In the genomic region with DNA sequence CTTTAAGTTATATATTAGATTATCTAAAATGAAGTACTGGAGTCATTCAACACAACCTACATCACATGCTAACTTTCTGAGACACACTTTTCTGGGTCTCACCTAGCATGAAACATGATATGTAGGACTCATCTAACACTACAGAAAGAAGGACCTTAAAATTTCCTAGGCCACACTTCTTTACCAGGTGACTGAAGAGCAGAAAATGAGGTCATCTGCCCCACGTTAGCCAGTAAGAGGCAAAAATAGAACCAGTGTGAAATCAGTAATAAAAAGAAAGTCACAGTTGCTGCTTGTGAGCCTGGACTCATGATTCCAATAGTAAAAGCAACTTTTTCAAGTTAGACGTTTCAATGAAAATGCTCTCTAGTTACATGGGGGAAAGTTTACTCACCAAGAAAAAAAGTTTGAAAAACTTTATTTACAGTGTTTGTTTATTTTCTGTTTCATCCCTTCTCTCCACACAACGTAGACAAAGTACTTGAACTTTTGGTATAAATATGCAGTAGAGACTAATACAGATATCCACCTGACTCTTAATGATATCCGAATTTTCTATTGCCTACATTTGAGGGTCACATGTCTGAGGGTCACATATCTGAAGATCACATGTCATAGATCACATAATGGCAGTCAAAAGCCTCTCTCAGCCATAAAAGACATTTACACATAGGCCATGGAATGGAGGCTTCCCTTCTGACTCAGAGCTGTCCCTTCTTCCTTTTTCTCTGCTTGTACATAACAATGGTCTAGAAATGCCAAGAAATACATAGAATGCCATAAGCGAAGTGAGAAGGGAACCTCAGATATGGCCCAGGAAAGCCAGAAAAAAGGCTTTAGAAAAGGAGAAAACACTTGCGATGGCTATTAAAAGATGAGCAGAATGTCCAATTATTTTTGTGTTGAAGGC, we compare ENCODE assay signal across 1 cellular context.
TF ChIP-seq lines count a peak whose summit lies in the region.

No MANE protein-coding gene starts in this region.

TF ChIP-seq in SK-N-SH, 30 proteins besides CTCF, POLR2A, EP300 and RAD21 (continued from another document):
- TF ChIP-seq MAX (IDR thresholded peaks at IDR 0.05; ENCODE audit: low read depth): no peak
- no peak for TF ChIP-seq NRF1 (IDR thresholded peaks at IDR 0.05; ENCODE audit: low read depth, low read length)
- no peak for TF ChIP-seq SMC3 (IDR thresholded peaks at IDR 0.05; ENCODE audit: low read depth, low read length)
- TF ChIP-seq, protein P1, sequence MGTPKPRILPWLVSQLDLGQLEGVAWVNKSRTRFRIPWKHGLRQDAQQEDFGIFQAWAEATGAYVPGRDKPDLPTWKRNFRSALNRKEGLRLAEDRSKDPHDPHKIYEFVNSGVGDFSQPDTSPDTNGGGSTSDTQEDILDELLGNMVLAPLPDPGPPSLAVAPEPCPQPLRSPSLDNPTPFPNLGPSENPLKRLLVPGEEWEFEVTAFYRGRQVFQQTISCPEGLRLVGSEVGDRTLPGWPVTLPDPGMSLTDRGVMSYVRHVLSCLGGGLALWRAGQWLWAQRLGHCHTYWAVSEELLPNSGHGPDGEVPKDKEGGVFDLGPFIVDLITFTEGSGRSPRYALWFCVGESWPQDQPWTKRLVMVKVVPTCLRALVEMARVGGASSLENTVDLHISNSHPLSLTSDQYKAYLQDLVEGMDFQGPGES (IDR thresholded peaks at IDR 0.05; ENCODE audit: low read depth, low read length): no peak
- no peak for TF ChIP-seq RCOR1 (IDR thresholded peaks at IDR 0.05; ENCODE audit: low read length)
